ENCODE assay signal across 27 cellular contexts in genomic region chr12:50604640-50604920, GRCh38.
"Had no signal": no experiment of that assay in that cellular context is flagged by ENCODE, and none has a peak within 500 bp of the region (broad histone marks: within the 10 kb centered on the region; RNA-seq: fewer than 3 reads in every experiment).

No MANE protein-coding gene starts in this region.

- H3K36me3 ChIP-seq: adrenal gland, colonic mucosa, esophagus squamous epithelium, gastroesophageal sphincter, heart right ventricle had no signal

- H3K27me3 ChIP-seq: adrenal gland, body of pancreas, colonic mucosa, esophagus squamous epithelium, gastroesophageal sphincter, heart right ventricle had no signal

- ATAC-seq: activated CD4-positive, alpha-beta T cell treated with anti-CD3 and anti-CD28 coated beads for 36 hours; activated CD8-positive, alpha-beta memory T cell treated with anti-CD3 and anti-CD28 coated beads, Interleukin-2, amount 10 ng/mL, durations not matched to agents 7 days and 5 days; activated CD8-positive, alpha-beta T cell treated with anti-CD3 and anti-CD28 coated beads, Interleukin-2, amount 10 ng/mL, durations not matched to agents 7 days and 5 days; activated naive CD8-positive, alpha-beta T cell treated with anti-CD3 and anti-CD28 coated beads, Interleukin-2, amount 50 U/mL, for 24 hours; body of pancreas; T-helper 17 cell had no signal

- H3K27ac ChIP-seq: body of pancreas, colonic mucosa had no signal

- H3K4me3 ChIP-seq: adrenal gland, body of pancreas, colonic mucosa, esophagus squamous epithelium, gastroesophageal sphincter, heart right ventricle had no signal

- H3K9me3 ChIP-seq: adrenal gland, body of pancreas, colonic mucosa, esophagus squamous epithelium, gastroesophageal sphincter, heart right ventricle had no signal

- DNase-seq: activated CD4-positive, alpha-beta memory T cell treated with anti-CD3 and anti-CD28 coated beads for 36 hours; activated CD4-positive, alpha-beta T cell treated with anti-CD3 and anti-CD28 coated beads for 36 hours; activated CD4-positive, alpha-beta T cell treated with anti-CD3 and anti-CD28 coated beads, Interleukin-2, amount 10 ng/mL, durations not matched to agents 24 days and 14 days; activated CD4-positive, CD25-positive, alpha-beta regulatory T cell; activated CD4-positive, CD25-positive, alpha-beta regulatory T cell treated with anti-CD3 and anti-CD28 coated beads, Interleukin-2, amount 50 U/mL, for 72 hours; activated CD8-positive, alpha-beta memory T cell treated with anti-CD3 and anti-CD28 coated beads, Interleukin-2, amount 10 ng/mL, durations not matched to agents 7 days and 5 days; activated CD8-positive, alpha-beta memory T cell treated with anti-CD3 and anti-CD28 coated beads, Interleukin-2, amount 50 U/mL, for 4 hours; activated CD8-positive, alpha-beta T cell treated with anti-CD3 and anti-CD28 coated beads, Interleukin-2, amount 10 ng/mL, durations not matched to agents 7 days and 5 days; activated effector memory CD4-positive, alpha-beta T cell treated with anti-CD3 and anti-CD28 coated beads, Interleukin-2, amount 50 U/mL, for 16 hours; activated naive CD4-positive, alpha-beta T cell treated with anti-CD3 and anti-CD28 coated beads for 36 hours; activated naive CD8-positive, alpha-beta T cell treated with anti-CD3 and anti-CD28 coated beads for 36 hours; activated naive CD8-positive, alpha-beta T cell treated with anti-CD3 and anti-CD28 coated beads, Interleukin-2, amount 50 U/mL, for 24 hours; activated T-cell treated with anti-CD3 and anti-CD28 coated beads, Interleukin-2, amount 50 U/mL, for 1 hour; activated T-cell treated with anti-CD3 and anti-CD28 coated beads, Interleukin-2, amount 50 U/mL, for 48 hours; adrenal gland; amygdala; aorta; body of pancreas; caudate nucleus; colonic mucosa; effector CD8-positive, alpha-beta T cell; esophagus squamous epithelium; foreskin melanocyte; heart right ventricle; T-helper 17 cell; T1000 had no signal
